In the genomic region with DNA sequence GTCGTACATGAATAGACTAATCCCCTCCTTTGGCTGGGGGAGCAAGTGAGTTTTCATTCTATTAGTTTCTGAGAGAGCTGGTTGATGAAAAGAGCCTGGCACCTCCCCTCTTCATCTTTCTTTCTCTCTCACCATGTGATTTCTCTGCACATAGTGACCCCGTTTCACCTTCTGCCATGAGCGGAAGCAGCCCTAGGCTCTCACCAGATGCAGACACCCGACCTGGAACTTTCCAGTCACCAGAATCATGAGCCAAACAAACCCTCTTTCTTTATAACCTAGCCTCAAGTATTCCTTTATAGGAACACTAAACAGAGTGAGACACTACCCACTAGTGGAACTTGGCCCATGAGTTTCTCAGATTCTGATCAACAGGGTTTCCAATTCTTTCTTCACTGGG, we compare ENCODE assay signal across 11 cellular contexts. TPM values are rescaled to one million over a fixed set of nuclear protein-coding genes. Genes with fewer than 3 reads are reported as not detected.
"Had no signal": no experiment of that assay in that cellular context is flagged by ENCODE, and none has a peak within 500 bp of the region (broad histone marks: within the 10 kb centered on the region; RNA-seq: fewer than 3 reads in every experiment).

No MANE protein-coding gene starts in this region.

- DNase-seq: GOT3, H7, HFFc6, Kasumi-1, KBM-7 had no signal

- H3K27ac Mint-ChIP-seq: HFFc6, IgD-negative memory B cell had no signal

- ATAC-seq: HCT116 had no signal

- H3K4me3 ChIP-seq: HAP-1 had no signal

- H3K4me3 Mint-ChIP-seq: HFFc6, IgD-negative memory B cell had no signal

- H3K36me3 ChIP-seq: HAP-1 had no signal

- H3K9me3 ChIP-seq: HAP-1 had no signal

- H3K4me1 ChIP-seq: HAP-1 had no signal

- FAIRE-seq: HTR-8/SVneo had no signal

- H3K9me3 Mint-ChIP-seq: HFFc6, IgD-negative memory B cell had no signal

RNA-seq across cellular contexts. Expression of gene OTOR, which starts 16.4 kb away (rescaled TPM):
- total RNA-seq: H4, H7, HFFc6, HT-29 had no signal
- polyA plus RNA-seq: IgD-negative memory B cell had no signal
